1 cellular context compared by ENCODE assay signal in genomic region chr13:106212436-106213010, GRCh38.
TF ChIP-seq lines count a peak whose summit lies in the region.

No MANE protein-coding gene starts in this region.

TF ChIP-seq in HepG2, 621 proteins besides CTCF, POLR2A, EP300 and RAD21 (continued from another document):
- TF ChIP-seq ZNF709 (CRISPR knock-in tag; IDR thresholded peaks at IDR 0.05), result no peak
